8 cellular contexts compared by ENCODE assay signal in genomic region chr10:80444646-80445319, GRCh38. TPM values are rescaled to one million over a fixed set of nuclear protein-coding genes. Genes with fewer than 3 reads are reported as not detected.
A peak's percentile ranks its signal among the peaks of the same experiment; 100 is the strongest.
DNase-seq lines count a peak whose midpoint lies in the region; ATAC-seq and TF ChIP-seq lines count a peak whose summit lies in the region.

No MANE protein-coding gene starts in this region.

- WGBS in heart right ventricle, 2 donors, result 22 to 23% methylated on average over 11 of the region's 11 CpGs

- H3K4me1 ChIP-seq in SJCRH30, result peaks cover 22% of the 10 kb centered on the region
- H3K4me1 ChIP-seq in adipocyte (ENCODE audit: control insufficient read depth, insufficient read depth, low read length), result peaks cover 27% of the 10 kb centered on the region
- H3K4me1 ChIP-seq in heart right ventricle, result peaks cover 0 to 37% (median 14%) of the 10 kb centered on the region in 9 donors

- H3K27me3 ChIP-seq in HL-60 (ENCODE audit: insufficient read depth, poor library complexity, severe bottlenecking) (no peaks in the 10 kb centered on the region), SJCRH30 (no peaks in the 10 kb centered on the region), adipocyte (replicated peaks; ENCODE audit: control insufficient read depth, insufficient read depth, low read length) (no peaks in the 10 kb centered on the region), heart right ventricle (no peaks in the 10 kb centered on the region)

- no peak overlapping the region for H3K9ac ChIP-seq in adipocyte (ENCODE audit: low read length)

- peak; percentile 81 for ATAC-seq in GM21515 (IDR thresholded peaks at IDR 0.05; ENCODE audit: unreplicated experiment)
- peak; percentile 90 to 97 (median 93) for ATAC-seq in heart right ventricle

- in situ Hi-C loops in G401 (cut with HindIII; ENCODE audit: low sequenced_read_pairs), result no loop called here

- peak; percentile 82 for TF ChIP-seq CTCF in HL-60 (IDR thresholded peaks at IDR 0.05; ENCODE audit: insufficient read depth, low read length)
- TF ChIP-seq CTCF in heart right ventricle (IDR thresholded peaks at IDR 0.05), result peak; percentile 63 to 94 (median 76)
- TF ChIP-seq CTCF in retinal pigment epithelial cell (conservative IDR thresholded peaks at IDR 0.05; ENCODE audit: low read depth, low read length), result peak; percentile 85

- intact Hi-C loops in heart right ventricle (cut with DNase I), result loop anchor here (1.0 to 10.0 kb wide), 18 partner anchors 57 to 483 kb away; no protein-coding TSS in a partner anchor

- no peaks in the 10 kb centered on the region for H3K9me3 ChIP-seq in SJCRH30 (replicated peaks)
- no peaks in the 10 kb centered on the region for H3K9me3 ChIP-seq in adipocyte (ENCODE audit: control insufficient read depth, low read length)
- H3K9me3 ChIP-seq in heart right ventricle, result no peaks in the 10 kb centered on the region

- H3K36me3 ChIP-seq in SJCRH30, result no peaks in the 10 kb centered on the region
- H3K36me3 ChIP-seq in adipocyte (ENCODE audit: control insufficient read depth, insufficient read depth, low read length, severe bottlenecking), result no peaks in the 10 kb centered on the region
- no peaks in the 10 kb centered on the region for H3K36me3 ChIP-seq in heart right ventricle

- DNase-seq in G401 (ENCODE audit: low spot score) (peak; percentile 34), HL-60 (ENCODE audit: low read depth in 1 of 2, low spot score in 1 of 2) (peak; percentile 71 to 77), SJCRH30 (peak; percentile 77 to 90), adipocyte (ENCODE audit: low read depth) (peak; percentile 84), heart right ventricle (peak; percentile 57 to 78), retinal pigment epithelial cell (ENCODE audit: low read depth) (no peak), T1000 (lab: John Stamatoyannopoulos, UW) (no peak)

- H3K27ac ChIP-seq in HL-60 (replicated peaks) (no peak overlapping the region), SJCRH30 (peak overlapping the region; percentile 32), heart right ventricle (peak overlapping the region in 3 of 10 donors; percentile 21 to 51 (median 51))

- H3K4me3 ChIP-seq in HL-60 (replicated peaks; ENCODE audit: insufficient read depth, low read length), result no peak overlapping the region
- H3K4me3 ChIP-seq in SJCRH30, result no peak overlapping the region
- no peak overlapping the region for H3K4me3 ChIP-seq in adipocyte (ENCODE audit: low read length)
- H3K4me3 ChIP-seq in heart right ventricle, result no peak overlapping the region
- H3K4me3 ChIP-seq in retinal pigment epithelial cell (ENCODE audit: low read length), result no peak overlapping the region

RNA-seq across cellular contexts. Expression of gene TSPAN14, which starts 9.3 kb away (rescaled TPM):
- total RNA-seq in G401 (2014; rRNA removed; shearing (Covaris generic)), result 8.5 and 24.5 TPM in 2 replicates
- total RNA-seq in SJCRH30 (2014; rRNA removed; shearing (Covaris generic)), result 37.7 and 40.4 TPM in 2 replicates
- 10 to 100 TPM; 21.7 to 57.2 (median 27.6) TPM for total RNA-seq in heart right ventricle
- 10 to 100 TPM; 16.9 to 35.0 TPM for polyA plus RNA-seq in heart right ventricle

RNA-seq across cellular contexts. Expression of gene PRXL2A, which starts 36.4 kb away (rescaled TPM):
- total RNA-seq in G401 (2014; rRNA removed; shearing (Covaris generic)), result 61.2 and 65.0 TPM in 2 replicates
- 259 and 261 TPM in 2 replicates for total RNA-seq in SJCRH30 (2014; rRNA removed; shearing (Covaris generic))
- 100 to 1,000 TPM in 3 of 10 donors, 10 to 100 TPM in 7; 57.3 to 135 (median 84.3) TPM for total RNA-seq in heart right ventricle
- 10 to 100 TPM; 46.0 to 54.6 TPM for polyA plus RNA-seq in heart right ventricle

Comparison
In these comparisons a context has a peak if more than half of its experiments do, and no peak if none do; other contexts are left out.
1. DNase-seq: peak in G401 (single experiment), HL-60 (2 of 2), SJCRH30 (2 of 2), adipocyte (single experiment) and heart right ventricle (2 of 2); none in retinal pigment epithelial cell (single experiment) and T1000 (single experiment).
2. Peak in every context shown above with its lines, with median percentiles within 50 percentile points of each other: CTCF ChIP-seq.